ENCODE assay signal across 8 cellular contexts in the genomic region with DNA sequence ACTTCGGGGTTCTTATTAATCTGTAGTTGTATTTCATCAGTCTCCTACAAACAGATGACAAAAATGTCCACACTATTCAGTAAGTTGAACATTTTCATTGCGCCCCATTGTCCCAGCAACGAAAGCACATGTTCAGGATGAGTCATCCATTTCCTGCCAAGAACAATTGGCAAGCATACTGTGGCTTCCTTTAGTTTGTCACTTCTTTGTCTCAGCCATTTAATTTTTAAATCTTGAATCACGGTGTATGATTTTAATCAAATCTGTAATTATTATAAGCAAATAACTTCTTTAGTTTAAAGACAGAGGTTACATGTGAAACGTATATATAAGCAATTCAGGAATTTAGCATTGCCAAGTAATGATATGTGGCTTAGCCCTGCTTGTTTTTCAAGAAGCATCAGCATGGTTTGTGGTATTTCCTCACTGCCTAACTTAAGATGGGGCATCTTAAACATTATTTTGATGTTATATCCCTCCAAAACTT.
DNase-seq lines count a peak whose midpoint lies in the region; ATAC-seq and TF ChIP-seq lines count a peak whose summit lies in the region.

No MANE protein-coding gene starts in this region.

- no peak for TF ChIP-seq CTCF in Calu3 (IDR thresholded peaks at IDR 0.05; ENCODE audit: unreplicated experiment)
- TF ChIP-seq CTCF in breast epithelium (IDR thresholded peaks at IDR 0.05) = no peak

- no peak for TF ChIP-seq POLR2A in breast epithelium (IDR thresholded peaks at IDR 0.05)

- CTCF ChIA-PET in Calu3 (lab: Charles Lee) = no interaction called here

- H3K4me1 Mint-ChIP-seq in Calu3 (ENCODE audit: low read depth, unreplicated experiment) = peaks cover 64% of the 10 kb centered on the region

- H3K36me3 Mint-ChIP-seq in Calu3 (ENCODE audit: insufficient read depth, unreplicated experiment) = peaks cover 15% of the 10 kb centered on the region

- H3K27me3 ChIP-seq in breast epithelium = no peaks in the 10 kb centered on the region

- H3K36me3 ChIP-seq in breast epithelium = no peaks in the 10 kb centered on the region

- peaks cover 7 to 24% of the 10 kb centered on the region in 2 donors for H3K4me1 ChIP-seq in breast epithelium

- peak; percentile 86 for ATAC-seq in GM19452 (IDR thresholded peaks at IDR 0.05; ENCODE audit: unreplicated experiment)
- peak; percentile 63 for ATAC-seq in HG03575 (IDR thresholded peaks at IDR 0.05; ENCODE audit: extremely low read depth, insufficient number of reproducible peaks, low FRiP score, unreplicated experiment)
- ATAC-seq in SK-N-SH treated with all-trans-retinoic acid at 6 μM for 48 hours = peak; percentile 60
- ATAC-seq in left lobe of liver = peak; percentile 93

- H3K9me3 ChIP-seq in breast epithelium = no peaks in the 10 kb centered on the region

- no peak overlapping the region for H3K4me3 ChIP-seq in breast epithelium

- no TSS peak for BruUV-seq in Calu3 (replicated peaks; lab: Mats Ljungman, UMichigan)

- H3K27ac ChIP-seq in breast epithelium = peak overlapping the region; percentile 69 to 85

- no peaks in the 10 kb centered on the region for H3K9me3 Mint-ChIP-seq in Calu3 (ENCODE audit: low read depth, unreplicated experiment)

- peak overlapping the region; percentile 94 for H3K27ac Mint-ChIP-seq in Calu3 (ENCODE audit: unreplicated experiment)

- intact Hi-C loops in Calu3 (cut with micrococcal nuclease; ENCODE audit: unreplicated experiment) = loop anchor here (2.0 to 5.0 kb wide), 3 partner anchors 84 to 300 kb away; no protein-coding TSS in a partner anchor
- intact Hi-C loops in breast epithelium (cut with DNase I; ENCODE audit: low total_unique reads) = no loop called here

- H3K27me3 Mint-ChIP-seq in Calu3 (ENCODE audit: unreplicated experiment) = no peaks in the 10 kb centered on the region

- peak overlapping the region; percentile 3 for H3K4me3 Mint-ChIP-seq in Calu3 (ENCODE audit: low read depth, unreplicated experiment)

- DNase-seq in Calu3 (peak; percentile 48), breast epithelium (ENCODE audit: low spot score in 2 of 2) (peak in 1 of 2 donors; percentile 77), left lobe of liver (ENCODE audit: low spot score) (no peak), NCI-H526 treated with DMSO at 0.1 percent for 48 hours (lab: John Stamatoyannopoulos, UW) (no peak)
- DNase-seq in stimulated activated CD8-positive, alpha-beta memory T cell treated with anti-CD3 and anti-CD28 coated beads, Interleukin-15, amount 100 ng/mL, for 48 hours (ENCODE audit: low read depth in 2 of 2) = peak; percentile 8 to 18

TF ChIP-seq in SK-N-SH treated with all-trans-retinoic acid at 6 μM for 48 hours, 23 proteins besides CTCF, POLR2A, EP300 and RAD21:
- peak; percentile 38; the same call in 1 of the 2 replicates for TF ChIP-seq CSDC2 (CRISPR knock-in tag; IDR thresholded peaks at IDR 0.05)
- TF ChIP-seq ISL1 (CRISPR knock-in tag; IDR thresholded peaks at IDR 0.05) = peak; percentile 66; the same call in 1 of the 2 replicates
- TF ChIP-seq, protein P1, sequence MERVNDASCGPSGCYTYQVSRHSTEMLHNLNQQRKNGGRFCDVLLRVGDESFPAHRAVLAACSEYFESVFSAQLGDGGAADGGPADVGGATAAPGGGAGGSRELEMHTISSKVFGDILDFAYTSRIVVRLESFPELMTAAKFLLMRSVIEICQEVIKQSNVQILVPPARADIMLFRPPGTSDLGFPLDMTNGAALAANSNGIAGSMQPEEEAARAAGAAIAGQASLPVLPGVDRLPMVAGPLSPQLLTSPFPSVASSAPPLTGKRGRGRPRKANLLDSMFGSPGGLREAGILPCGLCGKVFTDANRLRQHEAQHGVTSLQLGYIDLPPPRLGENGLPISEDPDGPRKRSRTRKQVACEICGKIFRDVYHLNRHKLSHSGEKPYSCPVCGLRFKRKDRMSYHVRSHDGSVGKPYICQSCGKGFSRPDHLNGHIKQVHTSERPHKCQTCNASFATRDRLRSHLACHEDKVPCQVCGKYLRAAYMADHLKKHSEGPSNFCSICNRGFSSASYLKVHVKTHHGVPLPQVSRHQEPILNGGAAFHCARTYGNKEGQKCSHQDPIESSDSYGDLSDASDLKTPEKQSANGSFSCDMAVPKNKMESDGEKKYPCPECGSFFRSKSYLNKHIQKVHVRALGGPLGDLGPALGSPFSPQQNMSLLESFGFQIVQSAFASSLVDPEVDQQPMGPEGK (CRISPR knock-in tag; IDR thresholded peaks at IDR 0.05; ENCODE audit: borderline replicate concordance) = no peak
- TF ChIP-seq POU6F1 (CRISPR knock-in tag; IDR thresholded peaks at IDR 0.05; ENCODE audit: borderline replicate concordance, low read depth) = 0 out of 2 replicates have a peak, but pooled peaks have one; percentile 70

Comparison
In these comparisons a context has a peak if more than half of its experiments do, and no peak if none do; other contexts are left out.
1. DNase-seq: peak in Calu3 (single experiment) and stimulated activated CD8-positive, alpha-beta memory T cell treated with anti-CD3 and anti-CD28 coated beads, Interleukin-15, amount 100 ng/mL, for 48 hours (2 of 2); none in left lobe of liver (single experiment) and NCI-H526 treated with DMSO at 0.1 percent for 48 hours (single experiment).
2. Peak in every context shown above with its lines, with median percentiles within 50 percentile points of each other: ATAC-seq.